In genomic region chr14:74613211-74613914, GRCh38 we compare ENCODE assay signal across 10 cellular contexts. TPM values are rescaled to one million over a fixed set of nuclear protein-coding genes. Genes with fewer than 3 reads are reported as not detected.
A peak's percentile ranks its signal among the peaks of the same experiment; 100 is the strongest.
DNase-seq lines count a peak whose midpoint lies in the region; ATAC-seq and TF ChIP-seq lines count a peak whose summit lies in the region.
"Had no signal": no experiment of that assay in that cellular context is flagged by ENCODE, and none has a peak within 500 bp of the region (broad histone marks: within the 10 kb centered on the region; RNA-seq: fewer than 3 reads in every experiment).

No MANE protein-coding gene starts in this region.

- DNase-seq in activated naive CD8-positive, alpha-beta T cell treated with anti-CD3 and anti-CD28 coated beads for 36 hours = no peak
- DNase-seq in memory B cell (ENCODE audit: low spot score in 2 of 2) = no peak
- DNase-seq in type B pancreatic cell (ENCODE audit: extremely low spot score, unreplicated experiment) = no peak
- DNase-seq in caudate nucleus (lab: John Stamatoyannopoulos, UW) = no peak
- no peak for DNase-seq in NCI-H2196 treated with DMSO at 0.1 percent for 48 hours (lab: John Stamatoyannopoulos, UW; ENCODE audit: unreplicated experiment)
- no peak for DNase-seq in dedifferentiated amniotic fluid mesenchymal stem cell (ENCODE audit: extremely low spot score)

- TF ChIP-seq CTCF in type B pancreatic cell (conservative IDR thresholded peaks at IDR 0.05) = no peak

- H3K27me3 Mint-ChIP-seq in activated naive CD8-positive, alpha-beta T cell = no peaks in the 10 kb centered on the region
- H3K27me3 Mint-ChIP-seq in activated naive CD8-positive, alpha-beta T cell treated with anti-CD3 and anti-CD28 coated beads for 36 hours = peaks cover 18% of the 10 kb centered on the region
- H3K27me3 Mint-ChIP-seq in activated T-helper 17 cell treated with anti-CD3 and anti-CD28 coated beads, Interleukin-2, amount 50 U/mL, for 72 hours = peaks cover 6% of the 10 kb centered on the region
- peaks cover 14% of the 10 kb centered on the region for H3K27me3 Mint-ChIP-seq in memory B cell
- H3K27me3 Mint-ChIP-seq in type B pancreatic cell = peaks cover 60% of the 10 kb centered on the region

- no peak overlapping the region for H3K27ac Mint-ChIP-seq in activated naive CD8-positive, alpha-beta T cell
- H3K27ac Mint-ChIP-seq in activated naive CD8-positive, alpha-beta T cell treated with anti-CD3 and anti-CD28 coated beads for 36 hours = no peak overlapping the region
- no peak overlapping the region for H3K27ac Mint-ChIP-seq in activated T-helper 17 cell treated with anti-CD3 and anti-CD28 coated beads, Interleukin-2, amount 50 U/mL, for 72 hours
- H3K27ac Mint-ChIP-seq in memory B cell (no peak overlapping the region), type B pancreatic cell (no peak overlapping the region)
- H3K27ac Mint-ChIP-seq: activated CD4-positive, alpha-beta T cell treated with anti-CD3 and anti-CD28 coated beads for 36 hours had no signal

- no peak overlapping the region for H3K27ac ChIP-seq in caudate nucleus (ENCODE audit: low read depth, low read length)
- H3K27ac ChIP-seq: sigmoid colon had no signal

- H3K36me3 Mint-ChIP-seq in activated naive CD8-positive, alpha-beta T cell = no peaks in the 10 kb centered on the region
- no peaks in the 10 kb centered on the region for H3K36me3 Mint-ChIP-seq in activated naive CD8-positive, alpha-beta T cell treated with anti-CD3 and anti-CD28 coated beads for 36 hours
- no peaks in the 10 kb centered on the region for H3K36me3 Mint-ChIP-seq in activated T-helper 17 cell treated with anti-CD3 and anti-CD28 coated beads, Interleukin-2, amount 50 U/mL, for 72 hours (ENCODE audit: low read depth)
- H3K36me3 Mint-ChIP-seq in memory B cell = no peaks in the 10 kb centered on the region
- no peaks in the 10 kb centered on the region for H3K36me3 Mint-ChIP-seq in type B pancreatic cell

- H3K4me3 Mint-ChIP-seq in activated naive CD8-positive, alpha-beta T cell = peak overlapping the region; percentile 72
- no peak overlapping the region for H3K4me3 Mint-ChIP-seq in activated naive CD8-positive, alpha-beta T cell treated with anti-CD3 and anti-CD28 coated beads for 36 hours
- peak overlapping the region; percentile 60 for H3K4me3 Mint-ChIP-seq in activated T-helper 17 cell treated with anti-CD3 and anti-CD28 coated beads, Interleukin-2, amount 50 U/mL, for 72 hours
- H3K4me3 Mint-ChIP-seq in memory B cell (peak overlapping the region; percentile 27), type B pancreatic cell (peak overlapping the region; percentile 82)
- H3K4me3 Mint-ChIP-seq: activated CD4-positive, alpha-beta T cell treated with anti-CD3 and anti-CD28 coated beads for 36 hours had no signal

- no peak for ATAC-seq in activated T-helper 17 cell treated with anti-CD3 and anti-CD28 coated beads, Interleukin-2, amount 50 U/mL, for 72 hours (replicated peaks)
- ATAC-seq in memory B cell (ENCODE audit: low read depth) = no peak

- H3K9me3 Mint-ChIP-seq in activated naive CD8-positive, alpha-beta T cell (ENCODE audit: low read depth) = no peaks in the 10 kb centered on the region
- no peaks in the 10 kb centered on the region for H3K9me3 Mint-ChIP-seq in activated naive CD8-positive, alpha-beta T cell treated with anti-CD3 and anti-CD28 coated beads for 36 hours
- no peaks in the 10 kb centered on the region for H3K9me3 Mint-ChIP-seq in activated T-helper 17 cell treated with anti-CD3 and anti-CD28 coated beads, Interleukin-2, amount 50 U/mL, for 72 hours
- no peaks in the 10 kb centered on the region for H3K9me3 Mint-ChIP-seq in memory B cell
- H3K9me3 Mint-ChIP-seq in type B pancreatic cell = no peaks in the 10 kb centered on the region

- H3K4me1 Mint-ChIP-seq in activated naive CD8-positive, alpha-beta T cell (ENCODE audit: low read depth) = peaks cover 56% of the 10 kb centered on the region
- H3K4me1 Mint-ChIP-seq in activated naive CD8-positive, alpha-beta T cell treated with anti-CD3 and anti-CD28 coated beads for 36 hours = peaks cover 39% of the 10 kb centered on the region
- peaks cover 25% of the 10 kb centered on the region for H3K4me1 Mint-ChIP-seq in activated T-helper 17 cell treated with anti-CD3 and anti-CD28 coated beads, Interleukin-2, amount 50 U/mL, for 72 hours
- H3K4me1 Mint-ChIP-seq in memory B cell = peaks cover 43% of the 10 kb centered on the region
- peaks cover 6% of the 10 kb centered on the region for H3K4me1 Mint-ChIP-seq in type B pancreatic cell (ENCODE audit: unreplicated experiment)

RNA-seq across cellular contexts. Expression of gene LTBP2, which starts 1.3 kb away (rescaled TPM):
- under 1 TPM; 0.06 to 0.10 TPM for total RNA-seq in activated naive CD8-positive, alpha-beta T cell treated with anti-CD3 and anti-CD28 coated beads for 36 hours
- total RNA-seq in activated T-helper 17 cell treated with anti-CD3 and anti-CD28 coated beads, Interleukin-2, amount 50 U/mL, for 72 hours = under 1 TPM in 1 of 2 donors, not detected in 1; 0.03 TPM
- total RNA-seq in type B pancreatic cell (ENCODE audit: low replicate concordance) = 1.1 and 2.4 TPM in 2 replicates
